Comparison of ENCODE assay signal across 8 cellular contexts in the genomic region with DNA sequence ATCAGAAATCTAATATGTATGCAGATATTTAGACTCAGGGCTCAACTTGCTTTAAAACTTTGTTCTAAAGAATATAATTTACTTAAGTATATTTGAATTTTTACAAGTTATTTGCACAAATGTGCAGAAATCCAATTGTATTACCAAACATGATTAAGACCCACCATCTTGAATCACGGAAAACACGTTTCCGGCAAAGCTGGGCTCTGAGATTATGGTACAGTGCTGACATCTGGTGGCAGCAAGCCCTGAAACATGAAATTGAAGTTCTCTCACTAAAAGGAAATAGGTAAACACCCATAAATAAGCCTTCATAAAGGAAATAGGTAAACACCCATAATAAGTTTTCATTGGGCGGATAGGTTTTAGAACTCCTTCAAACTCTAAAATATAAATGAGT.
DNase-seq lines count a peak whose midpoint lies in the region; ATAC-seq and TF ChIP-seq lines count a peak whose summit lies in the region.

No MANE protein-coding gene starts in this region.

- H3K9me3 ChIP-seq in ovary: no peaks in the 10 kb centered on the region

- DNase-seq in ELR (ENCODE audit: low read depth): peak; percentile 41
- peak; percentile 83 for DNase-seq in HT-29 (ENCODE audit: low spot score)
- DNase-seq in RPMI7951 (ENCODE audit: low read depth): peak; percentile 55
- DNase-seq in activated T-helper 1 cell treated with anti-CD3 and anti-CD28 coated beads, Interleukin-2, amount 50 U/mL, for 16 hours (ENCODE audit: low read depth in 1 of 2, low spot score in 1 of 2): peak; percentile 6 to 36
- DNase-seq in fibroblast of villous mesenchyme (ENCODE audit: low read depth): peak; percentile 58
- peak; percentile 14 to 57 (median 53) for DNase-seq in ovary
- peak; percentile 64 for DNase-seq in ureter (ENCODE audit: low spot score)

- no peak for ATAC-seq in HG02798 (IDR thresholded peaks at IDR 0.05; ENCODE audit: poor library complexity, unreplicated experiment)

- TF ChIP-seq EP300 in ovary (IDR thresholded peaks at IDR 0.05): no peak

- H3K4me1 ChIP-seq in ovary (ENCODE audit: insufficient read depth): no peaks in the 10 kb centered on the region

- 11 to 13% (median 12%) methylated on average over 4 of the region's 4 CpGs for WGBS in ovary, 3 donors

- H3K27me3 ChIP-seq in ovary: no peaks in the 10 kb centered on the region

- peak; percentile 61 for TF ChIP-seq CTCF in fibroblast of villous mesenchyme (IDR thresholded peaks at IDR 0.05; ENCODE audit: insufficient read depth, low read depth, low read length)
- peak in 1 of 3 donors; percentile 31 for TF ChIP-seq CTCF in ovary (IDR thresholded peaks at IDR 0.05)

- no peaks in the 10 kb centered on the region for H3K36me3 ChIP-seq in ovary

- no peak overlapping the region for H3K4me3 ChIP-seq in fibroblast of villous mesenchyme (ENCODE audit: low read depth, low read length)
- H3K4me3 ChIP-seq in ovary: no peak overlapping the region

- no peak for TF ChIP-seq POLR2A in ovary (IDR thresholded peaks at IDR 0.05)

- no peak overlapping the region for H3K27ac ChIP-seq in ovary

- intact Hi-C loops in ovary (cut with DNase I): loop anchor here in 1 of 4 donors (5.0 kb wide), 1 partner anchor 195 kb away; no protein-coding TSS in a partner anchor

Comparison
In these comparisons a context has a peak if more than half of its experiments do, and no peak if none do; other contexts are left out.
1. DNase-seq: peak in every context shown above with its lines; median percentile 83 in HT-29; 64 in ureter; 58 in fibroblast of villous mesenchyme; 55 in RPMI7951; 53 in ovary; 41 in ELR; 21 in activated T-helper 1 cell treated with anti-CD3 and anti-CD28 coated beads, Interleukin-2, amount 50 U/mL, for 16 hours.